ENCODE assay signal across 21 cellular contexts in the genomic region with DNA sequence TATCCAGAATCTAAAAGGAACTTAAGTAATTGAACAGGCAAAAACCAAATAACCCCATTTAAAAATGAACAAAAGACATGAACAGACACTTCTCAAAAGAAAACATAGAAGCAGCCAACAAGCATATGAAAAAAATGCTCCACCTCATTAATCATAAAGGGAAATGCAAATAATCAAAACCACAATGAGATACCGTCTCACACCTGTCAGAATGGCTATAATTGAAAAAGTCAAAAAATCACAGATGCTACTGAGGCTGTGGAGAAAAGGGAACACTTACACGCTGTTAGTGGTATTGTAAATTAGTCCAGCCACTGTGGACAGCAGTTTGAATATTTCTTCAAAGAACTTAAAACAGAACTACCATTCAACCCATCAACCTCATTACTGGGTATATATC.
"Had no signal": no experiment of that assay in that cellular context is flagged by ENCODE, and none has a peak within 500 bp of the region (broad histone marks: within the 10 kb centered on the region; RNA-seq: fewer than 3 reads in every experiment).

No MANE protein-coding gene starts in this region.

- H3K4me1 ChIP-seq: body of pancreas, esophagus squamous epithelium, gastrocnemius medialis, pancreas, psoas muscle, right atrium auricular region, tibial artery had no signal

- DNase-seq: activated CD4-positive, alpha-beta T cell treated with anti-CD3 and anti-CD28 coated beads, Interleukin-2, amount 10 ng/mL, durations not matched to agents 7 days and 5 days; activated CD4-positive, CD25-positive, alpha-beta regulatory T cell treated with anti-CD3 and anti-CD28 coated beads, Interleukin-2, amount 50 U/mL, for 72 hours; activated CD8-positive, alpha-beta T cell treated with anti-CD3 and anti-CD28 coated beads for 36 hours; activated gamma-delta T cell treated with Interleukin-2 at 50 U/mL for 16 hours; anterior cingulate cortex; body of pancreas; cortex of kidney; endodermal cell; esophagus squamous epithelium; gastrocnemius medialis; hippocampal formation; mesenchymal stem cell; nephron progenitor cell; pancreas; psoas muscle; stimulated activated CD4-positive, alpha-beta T cell treated with anti-CD3 and anti-CD28 coated beads, Interleukin-4, amount 100 ng/mL, for 4 hours; stimulated activated naive CD8-positive, alpha-beta T cell treated with anti-CD3 and anti-CD28 coated beads, Interleukin-15, amount 100 ng/mL, for 72 hours; tibial artery; WERI-Rb-1 had no signal

- H3K4me3 ChIP-seq: body of pancreas, cardiac muscle cell, esophagus squamous epithelium, gastrocnemius medialis, pancreas, psoas muscle, right atrium auricular region, tibial artery had no signal

- H3K9me3 ChIP-seq: body of pancreas, esophagus squamous epithelium, gastrocnemius medialis, pancreas, psoas muscle, right atrium auricular region, tibial artery had no signal

- H3K27me3 ChIP-seq: body of pancreas, cardiac muscle cell, esophagus squamous epithelium, gastrocnemius medialis, pancreas, right atrium auricular region, tibial artery had no signal

- H3K36me3 ChIP-seq: cardiac muscle cell, esophagus squamous epithelium, gastrocnemius medialis, pancreas, right atrium auricular region, tibial artery, WERI-Rb-1 had no signal

- ATAC-seq: activated CD8-positive, alpha-beta T cell treated with anti-CD3 and anti-CD28 coated beads for 36 hours; body of pancreas; gastrocnemius medialis; pancreas; psoas muscle; stimulated activated naive CD8-positive, alpha-beta T cell treated with anti-CD3 and anti-CD28 coated beads, Interleukin-15, amount 100 ng/mL, for 72 hours had no signal

- H3K27ac ChIP-seq: body of pancreas, cardiac muscle cell, esophagus squamous epithelium, gastrocnemius medialis, pancreas, psoas muscle, right atrium auricular region, tibial artery, WERI-Rb-1 had no signal
